ENCODE assay signal across 24 cellular contexts in genomic region chr1:37685722-37686121, GRCh38. TPM values are rescaled to one million over a fixed set of nuclear protein-coding genes. Genes with fewer than 3 reads are reported as not detected.
"Had no signal": no experiment of that assay in that cellular context is flagged by ENCODE, and none has a peak within 500 bp of the region (broad histone marks: within the 10 kb centered on the region; RNA-seq: fewer than 3 reads in every experiment).

No MANE protein-coding gene starts in this region.

- H3K9me3 Mint-ChIP-seq: activated B cell treated with CpG ODN at 0.5 μM for 24 hours; activated CD4-positive, alpha-beta memory T cell treated with anti-CD3 and anti-CD28 coated beads, Interleukin-2, amount 10 ng/mL, durations not matched to agents 7 days and 5 days; activated naive CD4-positive, alpha-beta T cell treated with anti-CD3 and anti-CD28 coated beads, Interleukin-2, amount 50 U/mL, for 24 hours had no signal

- FAIRE-seq: bronchial epithelial cell, TTC549 had no signal

- H3K27ac Mint-ChIP-seq: activated B cell treated with CpG ODN at 0.5 μM for 24 hours; activated CD4-positive, alpha-beta memory T cell treated with anti-CD3 and anti-CD28 coated beads, Interleukin-2, amount 10 ng/mL, durations not matched to agents 7 days and 5 days; activated naive CD4-positive, alpha-beta T cell treated with anti-CD3 and anti-CD28 coated beads, Interleukin-2, amount 50 U/mL, for 24 hours had no signal

- DNase-seq: activated B cell treated with CpG ODN at 0.5 μM for 24 hours; activated CD4-positive, alpha-beta memory T cell treated with anti-CD3 and anti-CD28 coated beads, Interleukin-2, amount 10 ng/mL, durations not matched to agents 7 days and 5 days; activated CD4-positive, alpha-beta T cell treated with anti-CD3 and anti-CD28 coated beads, Interleukin-2, amount 50 U/mL, for 1 hour; activated CD8-positive, alpha-beta memory T cell treated with anti-CD3 and anti-CD28 coated beads, Interleukin-2, amount 50 U/mL, for 48 hours; activated T-cell treated with anti-CD3 and anti-CD28 coated beads, Interleukin-2, amount 50 U/mL, for 48 hours; aorta; central memory CD4-positive, alpha-beta T cell; Karpas-422; NCI-H1105 treated with DMSO at 0.1 percent for 48 hours; NCI-H146; NCI-H187 treated with DMSO at 0.1 percent for 48 hours; NCI-H2171; NCI-H2227 treated with DMSO at 0.1 percent for 48 hours; NCI-H446 treated with DMSO at 0.1 percent for 48 hours; NCI-H524 treated with DMSO at 0.1 percent for 48 hours; NCI-H774; SIG-M5; T-helper 2 cell; T1000 had no signal

- H3K27me3 Mint-ChIP-seq: activated B cell treated with CpG ODN at 0.5 μM for 24 hours; activated CD4-positive, alpha-beta memory T cell treated with anti-CD3 and anti-CD28 coated beads, Interleukin-2, amount 10 ng/mL, durations not matched to agents 7 days and 5 days; activated naive CD4-positive, alpha-beta T cell treated with anti-CD3 and anti-CD28 coated beads, Interleukin-2, amount 50 U/mL, for 24 hours had no signal

- H3K4me3 Mint-ChIP-seq: activated B cell treated with CpG ODN at 0.5 μM for 24 hours; activated CD4-positive, alpha-beta memory T cell treated with anti-CD3 and anti-CD28 coated beads, Interleukin-2, amount 10 ng/mL, durations not matched to agents 7 days and 5 days; activated naive CD4-positive, alpha-beta T cell treated with anti-CD3 and anti-CD28 coated beads, Interleukin-2, amount 50 U/mL, for 24 hours had no signal

RNA-seq across cellular contexts. Expression of gene RSPO1, which starts 51.0 kb away (rescaled TPM):
- total RNA-seq: activated B cell treated with CpG ODN at 0.5 μM for 24 hours; activated CD4-positive, alpha-beta memory T cell treated with anti-CD3 and anti-CD28 coated beads, Interleukin-2, amount 10 ng/mL, durations not matched to agents 7 days and 5 days; bronchial epithelial cell; OCI-LY7; RPMI7951 had no signal
